In the genomic region with DNA sequence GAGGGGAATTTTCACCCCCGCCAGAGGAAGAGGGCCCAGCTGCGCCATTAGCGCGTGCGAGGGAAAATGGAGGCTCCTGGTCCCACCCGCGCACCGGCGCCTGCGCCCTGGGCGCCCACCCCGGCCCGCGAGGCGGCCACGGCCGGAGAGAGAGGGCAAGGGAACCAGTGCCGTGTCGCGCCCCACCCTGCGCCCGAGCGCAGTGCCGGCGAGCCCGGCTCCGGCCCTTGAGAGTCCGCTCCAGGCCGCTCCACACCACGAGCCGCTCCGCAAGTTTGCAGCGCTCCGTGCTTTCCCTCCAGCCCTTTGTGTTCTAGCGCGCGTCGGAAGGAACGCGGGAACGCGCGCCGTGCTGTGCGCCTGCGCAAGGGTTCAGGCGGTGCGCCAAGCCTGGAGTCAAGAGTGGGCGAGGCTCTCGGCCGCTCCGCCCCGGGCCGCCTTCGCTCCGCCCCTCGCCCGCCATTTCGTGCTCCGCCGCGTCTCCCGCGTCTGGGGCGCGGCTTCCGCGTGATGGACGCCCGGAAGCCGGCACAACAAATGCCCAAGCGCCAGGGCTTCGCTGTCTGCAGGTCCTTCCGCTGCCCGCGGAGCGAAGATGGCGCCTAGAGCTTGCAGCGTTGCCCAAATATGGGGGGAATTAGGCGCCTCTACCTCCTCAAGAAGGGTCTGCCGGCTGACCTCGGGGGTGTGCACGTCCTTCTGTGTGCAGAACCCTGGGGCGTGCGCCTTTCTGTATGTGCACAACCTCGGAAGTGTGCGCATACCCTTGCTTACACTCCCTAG, we compare ENCODE assay signal across 1 cellular context.
TF ChIP-seq lines count a peak whose summit lies in the region.

No MANE protein-coding gene starts in this region.

TF ChIP-seq in WTC11, 78 proteins besides CTCF, POLR2A, EP300 and RAD21 (continued from another document and continues in another):
- TF ChIP-seq, protein P1, sequence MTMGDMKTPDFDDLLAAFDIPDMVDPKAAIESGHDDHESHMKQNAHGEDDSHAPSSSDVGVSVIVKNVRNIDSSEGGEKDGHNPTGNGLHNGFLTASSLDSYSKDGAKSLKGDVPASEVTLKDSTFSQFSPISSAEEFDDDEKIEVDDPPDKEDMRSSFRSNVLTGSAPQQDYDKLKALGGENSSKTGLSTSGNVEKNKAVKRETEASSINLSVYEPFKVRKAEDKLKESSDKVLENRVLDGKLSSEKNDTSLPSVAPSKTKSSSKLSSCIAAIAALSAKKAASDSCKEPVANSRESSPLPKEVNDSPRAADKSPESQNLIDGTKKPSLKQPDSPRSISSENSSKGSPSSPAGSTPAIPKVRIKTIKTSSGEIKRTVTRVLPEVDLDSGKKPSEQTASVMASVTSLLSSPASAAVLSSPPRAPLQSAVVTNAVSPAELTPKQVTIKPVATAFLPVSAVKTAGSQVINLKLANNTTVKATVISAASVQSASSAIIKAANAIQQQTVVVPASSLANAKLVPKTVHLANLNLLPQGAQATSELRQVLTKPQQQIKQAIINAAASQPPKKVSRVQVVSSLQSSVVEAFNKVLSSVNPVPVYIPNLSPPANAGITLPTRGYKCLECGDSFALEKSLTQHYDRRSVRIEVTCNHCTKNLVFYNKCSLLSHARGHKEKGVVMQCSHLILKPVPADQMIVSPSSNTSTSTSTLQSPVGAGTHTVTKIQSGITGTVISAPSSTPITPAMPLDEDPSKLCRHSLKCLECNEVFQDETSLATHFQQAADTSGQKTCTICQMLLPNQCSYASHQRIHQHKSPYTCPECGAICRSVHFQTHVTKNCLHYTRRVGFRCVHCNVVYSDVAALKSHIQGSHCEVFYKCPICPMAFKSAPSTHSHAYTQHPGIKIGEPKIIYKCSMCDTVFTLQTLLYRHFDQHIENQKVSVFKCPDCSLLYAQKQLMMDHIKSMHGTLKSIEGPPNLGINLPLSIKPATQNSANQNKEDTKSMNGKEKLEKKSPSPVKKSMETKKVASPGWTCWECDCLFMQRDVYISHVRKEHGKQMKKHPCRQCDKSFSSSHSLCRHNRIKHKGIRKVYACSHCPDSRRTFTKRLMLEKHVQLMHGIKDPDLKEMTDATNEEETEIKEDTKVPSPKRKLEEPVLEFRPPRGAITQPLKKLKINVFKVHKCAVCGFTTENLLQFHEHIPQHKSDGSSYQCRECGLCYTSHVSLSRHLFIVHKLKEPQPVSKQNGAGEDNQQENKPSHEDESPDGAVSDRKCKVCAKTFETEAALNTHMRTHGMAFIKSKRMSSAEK (CRISPR knock-in tag; IDR thresholded peaks at IDR 0.05; ENCODE audit: borderline replicate concordance) = no peak
- TF ChIP-seq ZNF425 (CRISPR knock-in tag; conservative IDR thresholded peaks at IDR 0.05) (no peak), SP1 (CRISPR knock-in tag; conservative IDR thresholded peaks at IDR 0.05) (peak; percentile 96), AFF4 (CRISPR knock-in tag; IDR thresholded peaks at IDR 0.05; ENCODE audit: borderline replicate concordance) (no peak; the same call in none of the 2 replicates), NR1H2 (CRISPR knock-in tag; IDR thresholded peaks at IDR 0.05) (no peak), NFATC4 (CRISPR knock-in tag; IDR thresholded peaks at IDR 0.05) (no peak), ZNF219 (CRISPR knock-in tag; IDR thresholded peaks at IDR 0.05; ENCODE audit: borderline replicate concordance) (peak; percentile 54; the same call in 1 of the 2 replicates), ZNF232 (CRISPR knock-in tag; IDR thresholded peaks at IDR 0.05) (peak; percentile 98), FOXP1 (CRISPR knock-in tag; IDR thresholded peaks at IDR 0.05; ENCODE audit: borderline replicate concordance) (peak; percentile 96; the same call in 1 of the 2 replicates), ZNF423 (CRISPR knock-in tag; IDR thresholded peaks at IDR 0.05) (no peak), ELF4 (CRISPR knock-in tag; IDR thresholded peaks at IDR 0.05; ENCODE audit: low read depth) (0 out of 2 replicates have a peak, but pooled peaks have one; percentile 65), USF1 (CRISPR knock-in tag; IDR thresholded peaks at IDR 0.05) (peak; percentile 72), ZNF263 (CRISPR knock-in tag; IDR thresholded peaks at IDR 0.05; ENCODE audit: low read depth) (peak; percentile 72), NFE2L1 (CRISPR knock-in tag; IDR thresholded peaks at IDR 0.05) (peak; percentile 88; the same call in 1 of the 2 replicates), RORB (CRISPR knock-in tag; IDR thresholded peaks at IDR 0.05) (no peak), SOX15 (CRISPR knock-in tag; IDR thresholded peaks at IDR 0.05) (no peak), HMGA2 (CRISPR knock-in tag; IDR thresholded peaks at IDR 0.05) (no peak), ATF1 (CRISPR knock-in tag; IDR thresholded peaks at IDR 0.05) (peak; percentile 90; the same call in 1 of the 2 replicates), MAX (CRISPR knock-in tag; IDR thresholded peaks at IDR 0.05) (peak; percentile 98), JAZF1 (CRISPR knock-in tag; IDR thresholded peaks at IDR 0.05) (no peak), TCF7 (CRISPR knock-in tag; IDR thresholded peaks at IDR 0.05; ENCODE audit: low read depth) (no peak), NR2C2 (CRISPR knock-in tag; IDR thresholded peaks at IDR 0.05) (peak; percentile 61; the same call in 1 of the 2 replicates), ZNF671 (CRISPR knock-in tag; IDR thresholded peaks at IDR 0.05) (no peak)
- TF ChIP-seq, protein P2, sequence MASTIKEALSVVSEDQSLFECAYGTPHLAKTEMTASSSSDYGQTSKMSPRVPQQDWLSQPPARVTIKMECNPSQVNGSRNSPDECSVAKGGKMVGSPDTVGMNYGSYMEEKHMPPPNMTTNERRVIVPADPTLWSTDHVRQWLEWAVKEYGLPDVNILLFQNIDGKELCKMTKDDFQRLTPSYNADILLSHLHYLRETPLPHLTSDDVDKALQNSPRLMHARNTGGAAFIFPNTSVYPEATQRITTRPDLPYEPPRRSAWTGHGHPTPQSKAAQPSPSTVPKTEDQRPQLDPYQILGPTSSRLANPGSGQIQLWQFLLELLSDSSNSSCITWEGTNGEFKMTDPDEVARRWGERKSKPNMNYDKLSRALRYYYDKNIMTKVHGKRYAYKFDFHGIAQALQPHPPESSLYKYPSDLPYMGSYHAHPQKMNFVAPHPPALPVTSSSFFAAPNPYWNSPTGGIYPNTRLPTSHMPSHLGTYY (CRISPR knock-in tag; IDR thresholded peaks at IDR 0.05) = no peak
- TF ChIP-seq, protein P3, sequence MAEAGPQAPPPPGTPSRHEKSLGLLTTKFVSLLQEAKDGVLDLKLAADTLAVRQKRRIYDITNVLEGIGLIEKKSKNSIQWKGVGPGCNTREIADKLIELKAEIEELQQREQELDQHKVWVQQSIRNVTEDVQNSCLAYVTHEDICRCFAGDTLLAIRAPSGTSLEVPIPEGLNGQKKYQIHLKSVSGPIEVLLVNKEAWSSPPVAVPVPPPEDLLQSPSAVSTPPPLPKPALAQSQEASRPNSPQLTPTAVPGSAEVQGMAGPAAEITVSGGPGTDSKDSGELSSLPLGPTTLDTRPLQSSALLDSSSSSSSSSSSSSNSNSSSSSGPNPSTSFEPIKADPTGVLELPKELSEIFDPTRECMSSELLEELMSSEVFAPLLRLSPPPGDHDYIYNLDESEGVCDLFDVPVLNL (CRISPR knock-in tag; IDR thresholded peaks at IDR 0.05; ENCODE audit: borderline replicate concordance, low read depth) = peak; percentile 95
- TF ChIP-seq, protein P4, sequence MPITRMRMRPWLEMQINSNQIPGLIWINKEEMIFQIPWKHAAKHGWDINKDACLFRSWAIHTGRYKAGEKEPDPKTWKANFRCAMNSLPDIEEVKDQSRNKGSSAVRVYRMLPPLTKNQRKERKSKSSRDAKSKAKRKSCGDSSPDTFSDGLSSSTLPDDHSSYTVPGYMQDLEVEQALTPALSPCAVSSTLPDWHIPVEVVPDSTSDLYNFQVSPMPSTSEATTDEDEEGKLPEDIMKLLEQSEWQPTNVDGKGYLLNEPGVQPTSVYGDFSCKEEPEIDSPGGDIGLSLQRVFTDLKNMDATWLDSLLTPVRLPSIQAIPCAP (CRISPR knock-in tag; IDR thresholded peaks at IDR 0.05) = peak; percentile 13; the same call in 1 of the 2 replicates
- TF ChIP-seq, protein P5, sequence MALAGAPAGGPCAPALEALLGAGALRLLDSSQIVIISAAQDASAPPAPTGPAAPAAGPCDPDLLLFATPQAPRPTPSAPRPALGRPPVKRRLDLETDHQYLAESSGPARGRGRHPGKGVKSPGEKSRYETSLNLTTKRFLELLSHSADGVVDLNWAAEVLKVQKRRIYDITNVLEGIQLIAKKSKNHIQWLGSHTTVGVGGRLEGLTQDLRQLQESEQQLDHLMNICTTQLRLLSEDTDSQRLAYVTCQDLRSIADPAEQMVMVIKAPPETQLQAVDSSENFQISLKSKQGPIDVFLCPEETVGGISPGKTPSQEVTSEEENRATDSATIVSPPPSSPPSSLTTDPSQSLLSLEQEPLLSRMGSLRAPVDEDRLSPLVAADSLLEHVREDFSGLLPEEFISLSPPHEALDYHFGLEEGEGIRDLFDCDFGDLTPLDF (CRISPR knock-in tag; IDR thresholded peaks at IDR 0.05) = peak; percentile 59; the same call in 1 of the 2 replicates
- TF ChIP-seq, protein P6, sequence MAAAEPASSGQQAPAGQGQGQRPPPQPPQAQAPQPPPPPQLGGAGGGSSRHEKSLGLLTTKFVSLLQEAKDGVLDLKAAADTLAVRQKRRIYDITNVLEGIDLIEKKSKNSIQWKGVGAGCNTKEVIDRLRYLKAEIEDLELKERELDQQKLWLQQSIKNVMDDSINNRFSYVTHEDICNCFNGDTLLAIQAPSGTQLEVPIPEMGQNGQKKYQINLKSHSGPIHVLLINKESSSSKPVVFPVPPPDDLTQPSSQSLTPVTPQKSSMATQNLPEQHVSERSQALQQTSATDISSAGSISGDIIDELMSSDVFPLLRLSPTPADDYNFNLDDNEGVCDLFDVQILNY (CRISPR knock-in tag; IDR thresholded peaks at IDR 0.05) = peak; percentile 100
- TF ChIP-seq, protein P7, sequence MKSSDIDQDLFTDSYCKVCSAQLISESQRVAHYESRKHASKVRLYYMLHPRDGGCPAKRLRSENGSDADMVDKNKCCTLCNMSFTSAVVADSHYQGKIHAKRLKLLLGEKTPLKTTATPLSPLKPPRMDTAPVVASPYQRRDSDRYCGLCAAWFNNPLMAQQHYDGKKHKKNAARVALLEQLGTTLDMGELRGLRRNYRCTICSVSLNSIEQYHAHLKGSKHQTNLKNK (CRISPR knock-in tag; IDR thresholded peaks at IDR 0.05) = no peak
- TF ChIP-seq, protein P8, sequence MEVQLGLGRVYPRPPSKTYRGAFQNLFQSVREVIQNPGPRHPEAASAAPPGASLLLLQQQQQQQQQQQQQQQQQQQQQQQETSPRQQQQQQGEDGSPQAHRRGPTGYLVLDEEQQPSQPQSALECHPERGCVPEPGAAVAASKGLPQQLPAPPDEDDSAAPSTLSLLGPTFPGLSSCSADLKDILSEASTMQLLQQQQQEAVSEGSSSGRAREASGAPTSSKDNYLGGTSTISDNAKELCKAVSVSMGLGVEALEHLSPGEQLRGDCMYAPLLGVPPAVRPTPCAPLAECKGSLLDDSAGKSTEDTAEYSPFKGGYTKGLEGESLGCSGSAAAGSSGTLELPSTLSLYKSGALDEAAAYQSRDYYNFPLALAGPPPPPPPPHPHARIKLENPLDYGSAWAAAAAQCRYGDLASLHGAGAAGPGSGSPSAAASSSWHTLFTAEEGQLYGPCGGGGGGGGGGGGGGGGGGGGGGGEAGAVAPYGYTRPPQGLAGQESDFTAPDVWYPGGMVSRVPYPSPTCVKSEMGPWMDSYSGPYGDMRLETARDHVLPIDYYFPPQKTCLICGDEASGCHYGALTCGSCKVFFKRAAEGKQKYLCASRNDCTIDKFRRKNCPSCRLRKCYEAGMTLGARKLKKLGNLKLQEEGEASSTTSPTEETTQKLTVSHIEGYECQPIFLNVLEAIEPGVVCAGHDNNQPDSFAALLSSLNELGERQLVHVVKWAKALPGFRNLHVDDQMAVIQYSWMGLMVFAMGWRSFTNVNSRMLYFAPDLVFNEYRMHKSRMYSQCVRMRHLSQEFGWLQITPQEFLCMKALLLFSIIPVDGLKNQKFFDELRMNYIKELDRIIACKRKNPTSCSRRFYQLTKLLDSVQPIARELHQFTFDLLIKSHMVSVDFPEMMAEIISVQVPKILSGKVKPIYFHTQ (CRISPR knock-in tag; IDR thresholded peaks at IDR 0.05) = no peak
